Comparison of ENCODE assay signal across 20 cellular contexts in the genomic region with DNA sequence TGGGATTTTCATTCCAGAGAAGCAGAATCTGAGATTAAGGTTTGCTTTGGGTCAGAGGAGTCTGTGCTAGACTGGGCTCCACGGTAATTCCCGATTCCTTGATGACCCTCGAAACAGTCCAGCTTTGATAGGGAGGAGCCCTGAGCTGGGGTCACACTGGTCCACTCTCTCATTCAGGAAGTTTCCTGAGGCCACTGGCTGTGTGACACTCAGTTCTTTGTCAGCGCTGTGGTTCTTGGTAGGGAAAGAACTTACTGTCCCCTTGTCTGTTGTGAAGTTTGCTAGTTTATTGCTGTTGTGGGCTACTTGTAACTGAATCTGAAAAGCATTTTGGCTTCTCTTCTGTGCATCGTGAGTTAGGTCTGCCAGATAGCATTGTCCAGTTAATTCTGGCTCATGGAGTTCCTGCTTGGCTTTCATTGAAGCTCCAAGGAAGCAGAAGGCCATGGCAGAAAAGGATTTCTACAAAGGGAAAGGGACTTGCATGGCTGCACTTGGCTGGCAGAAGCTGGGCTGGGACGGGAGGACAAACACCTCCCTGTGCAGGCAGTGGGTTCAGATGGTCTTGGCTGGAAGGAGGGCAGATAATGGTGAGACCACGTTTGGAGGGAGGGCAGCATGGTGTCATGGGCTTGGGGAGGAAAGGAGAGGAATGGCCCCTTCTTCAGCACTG. TPM values are rescaled to one million over a fixed set of nuclear protein-coding genes. Genes with fewer than 3 reads are reported as not detected.
DNase-seq lines count a peak whose midpoint lies in the region; ATAC-seq, FAIRE-seq and TF ChIP-seq lines count a peak whose summit lies in the region.
"Had no signal": no experiment of that assay in that cellular context is flagged by ENCODE, and none has a peak within 500 bp of the region (broad histone marks: within the 10 kb centered on the region; RNA-seq: fewer than 3 reads in every experiment).

No MANE protein-coding gene starts in this region.

- H2AFZ ChIP-seq in K562 (ENCODE audit: low read depth, low read length) = no peak overlapping the region

- peaks cover 6% of the 10 kb centered on the region for H3K36me3 Mint-ChIP-seq in activated CD4-positive, alpha-beta T cell treated with anti-CD3 and anti-CD28 coated beads, Interleukin-2, amount 10 ng/mL, durations not matched to agents 7 days and 5 days (ENCODE audit: low read depth)

- CTCF ChIA-PET in activated CD4-positive, alpha-beta T cell treated with anti-CD3 and anti-CD28 coated beads, Interleukin-2, amount 10 ng/mL, durations not matched to agents 7 days and 5 days (lab: Charles Lee) = interaction anchor here (1.6 to 2.1 kb wide), 2 partner anchors 10 to 26 kb away, joined by 3 to 6 read pairs; no protein-coding TSS in a partner anchor
- CTCF ChIA-PET in K562 (lab: Yijun Ruan, JAX; ENCODE audit: low intra/inter-chr PET ratio) = no interaction called here

- no peaks in the 10 kb centered on the region for H3K9me3 ChIP-seq in K562 (replicated peaks; ENCODE audit: control insufficient read depth, insufficient read depth, low read depth, low read length)
- H3K9me3 ChIP-seq in muscle layer of duodenum (ENCODE audit: control insufficient read depth in 1 of 2, low read length in 2 of 2) = no peaks in the 10 kb centered on the region
- H3K9me3 ChIP-seq: BLaER1 treated with 17β-estradiol and CSF1 and Interleukin-3, amounts not matched to agents 10 nM and 100 nM; neutrophil; SJCRH30 had no signal

- in situ Hi-C loops in K562 (cut with MboI) = no loop called here

- H3K4me1 ChIP-seq in K562 (replicated peaks in 1 of 2; ENCODE audit: control insufficient read depth in 2 of 2, insufficient read depth in 2 of 2, low read length in 2 of 2) (peaks cover 0 to 9% of the 10 kb centered on the region in 2 experiments; a peak in 2 of 5 replicates), muscle layer of duodenum (ENCODE audit: control insufficient read depth in 1 of 2, insufficient read depth in 2 of 2, low read length in 2 of 2) (peaks cover 4 to 16% of the 10 kb centered on the region in 2 donors)

- WGBS in K562 (ENCODE audit: insufficient coverage, low coverage, missing lambda C conversion rate) = 71% methylated on average over 7 of the region's 7 CpGs

- H4K20me1 ChIP-seq in K562 (replicated peaks; ENCODE audit: control insufficient read depth, insufficient read depth, low read length) = peaks cover 37% of the 10 kb centered on the region

- H3K27me3 ChIP-seq in K562 (ENCODE audit: control insufficient read depth in 2 of 2, insufficient read depth in 2 of 2, low read length in 2 of 2) = no peaks in the 10 kb centered on the region; a peak in 1 of 5 replicates
- H3K27me3 ChIP-seq in muscle layer of duodenum (ENCODE audit: low read depth, low read length) = no peaks in the 10 kb centered on the region
- H3K27me3 ChIP-seq: BLaER1 treated with 17β-estradiol and CSF1 and Interleukin-3, amounts not matched to agents 10 nM and 100 nM; neutrophil; SJCRH30 had no signal

- peaks cover 73% of the 10 kb centered on the region for H3K79me2 ChIP-seq in K562 (ENCODE audit: control insufficient read depth, insufficient read depth, low read length)

- no peak for DNase-seq in activated CD4-positive, alpha-beta T cell treated with anti-CD3 and anti-CD28 coated beads, Interleukin-2, amount 10 ng/mL, durations not matched to agents 7 days and 5 days
- DNase-seq in activated CD4-positive, alpha-beta T cell treated with anti-CD3 and anti-CD28 coated beads, Interleukin-2, amount 50 U/mL, for 1 hour = no peak
- DNase-seq in K562 (ENCODE audit: extremely low read depth in 1 of 4, low spot score in 3 of 4) (peak in 1 of 4 experiments; percentile 64), superior temporal gyrus (ENCODE audit: extremely low spot score) (peak; percentile 57), RCC 7860 (ENCODE audit: low spot score) (no peak), KG1 (lab: John Stamatoyannopoulos, UW) (no peak)
- DNase-seq: left colon; NCI-H1436 treated with DMSO at 0.1 percent for 48 hours; NCI-H226; SJCRH30; stimulated activated naive CD8-positive, alpha-beta T cell treated with anti-CD3 and anti-CD28 coated beads, Interleukin-15, Interleukin-2, amounts not matched to agents 100 U/mL and 50 U/mL, for 24 hours had no signal

- H3K36me3 ChIP-seq in K562 (ENCODE audit: control insufficient read depth, insufficient read depth, low read length) = peaks cover 59% of the 10 kb centered on the region
- no peaks in the 10 kb centered on the region for H3K36me3 ChIP-seq in muscle layer of duodenum (ENCODE audit: control insufficient read depth in 1 of 2, insufficient read depth in 2 of 2, low read length in 2 of 2)

- H3K27me3 Mint-ChIP-seq in activated CD4-positive, alpha-beta T cell treated with anti-CD3 and anti-CD28 coated beads, Interleukin-2, amount 10 ng/mL, durations not matched to agents 7 days and 5 days = no peaks in the 10 kb centered on the region

- FAIRE-seq in K562 (lab: Jason Lieb, UNC) (no peak), RCC 7860 (lab: Jason Lieb, UNC) (no peak)
- FAIRE-seq: astrocyte, H54 had no signal

- H3K27ac Mint-ChIP-seq in activated CD4-positive, alpha-beta T cell treated with anti-CD3 and anti-CD28 coated beads, Interleukin-2, amount 10 ng/mL, durations not matched to agents 7 days and 5 days = peak overlapping the region; percentile 36

- POLR2A ChIA-PET in activated CD4-positive, alpha-beta T cell treated with anti-CD3 and anti-CD28 coated beads, Interleukin-2, amount 10 ng/mL, durations not matched to agents 7 days and 5 days (lab: Charles Lee) = no interaction called here
- POLR2A ChIA-PET in K562 (lab: Yijun Ruan, JAX) = interaction anchor here (0.6 to 86.5 kb wide), 10 partner anchors 3 to 686 kb away, joined by 3 to 3476 read pairs (median 4); a partner anchor contains a TSS

- no peak for ATAC-seq in K562
- no peak for ATAC-seq in GM21723 (IDR thresholded peaks at IDR 0.05; ENCODE audit: unreplicated experiment)
- ATAC-seq: stimulated activated naive CD8-positive, alpha-beta T cell treated with anti-CD3 and anti-CD28 coated beads, Interleukin-15, Interleukin-2, amounts not matched to agents 100 U/mL and 50 U/mL, for 24 hours had no signal

- intact Hi-C loops in K562 (cut with micrococcal nuclease) = loop anchor here (2.0 kb wide), 1 partner anchor 23 kb away; no protein-coding TSS in a partner anchor

- no TSS peak for BruUV-seq in K562 (replicated peaks; lab: Mats Ljungman, UMichigan)

- peak overlapping the region in 1 of 2 experiments; percentile 8; a peak in 2 of 4 replicates for H3K9ac ChIP-seq in K562 (ENCODE audit: insufficient read depth in 1 of 2, low read depth in 2 of 2, low read length in 2 of 2)
- H3K9ac ChIP-seq: BLaER1 treated with 17β-estradiol and CSF1 and Interleukin-3, amounts not matched to agents 10 nM and 100 nM; KMS-11 had no signal

- TF ChIP-seq EP300 in K562 (IDR thresholded peaks at IDR 0.05; ENCODE audit: low read length) = no peak

- TF ChIP-seq CTCF in K562 (IDR thresholded peaks at IDR 0.05 in 2 of 3, conservative IDR thresholded peaks at IDR 0.05 in 1 of 3; ENCODE audit: insufficient read depth in 2 of 3, low read depth in 1 of 3, low read length in 3 of 3) = no peak

- no peaks in the 10 kb centered on the region for H3K9me3 Mint-ChIP-seq in activated CD4-positive, alpha-beta T cell treated with anti-CD3 and anti-CD28 coated beads, Interleukin-2, amount 10 ng/mL, durations not matched to agents 7 days and 5 days

- no peak overlapping the region for H3K4me2 ChIP-seq in K562 (ENCODE audit: insufficient read depth, low read length)
- H3K4me2 ChIP-seq: KMS-11 had no signal

- H3K4me1 Mint-ChIP-seq in activated CD4-positive, alpha-beta T cell treated with anti-CD3 and anti-CD28 coated beads, Interleukin-2, amount 10 ng/mL, durations not matched to agents 7 days and 5 days = peaks cover 8% of the 10 kb centered on the region

- H3K9me1 ChIP-seq in K562 (ENCODE audit: control insufficient read depth, insufficient read depth, low read length) = peaks cover 30% of the 10 kb centered on the region

- H3K4me3 ChIP-seq in K562 (no peak overlapping the region), muscle layer of duodenum (ENCODE audit: low read depth in 1 of 2, low read length in 2 of 2) (no peak overlapping the region)
- H3K4me3 ChIP-seq: BLaER1 treated with 17β-estradiol and CSF1 and Interleukin-3, amounts not matched to agents 10 nM and 100 nM; SJCRH30; skin epidermis had no signal

- H3K4me3 Mint-ChIP-seq in activated CD4-positive, alpha-beta T cell treated with anti-CD3 and anti-CD28 coated beads, Interleukin-2, amount 10 ng/mL, durations not matched to agents 7 days and 5 days = no peak overlapping the region

- no peak for TF ChIP-seq RAD21 in K562 (CRISPR knock-in tag; conservative IDR thresholded peaks at IDR 0.05 in 1 of 2, IDR thresholded peaks at IDR 0.05 in 1 of 2)

- H3K27ac ChIP-seq in K562 (ENCODE audit: extremely low read depth, low read depth, low read length) (no peak overlapping the region; the same call in 2 of the 3 replicates), muscle layer of duodenum (ENCODE audit: low read length) (peak overlapping the region; percentile 5)
- H3K27ac ChIP-seq: 22Rv1; BLaER1 treated with 17β-estradiol and CSF1 and Interleukin-3, amounts not matched to agents 10 nM and 100 nM; KMS-11; neutrophil; SJCRH30 had no signal

- TF ChIP-seq POLR2A in K562 (conservative IDR thresholded peaks at IDR 0.05) = no peak

RNA-seq across cellular contexts. Expression of a gene that starts 23.3 kb away (rescaled TPM):
- 10 to 100 TPM; 45.6 to 48.1 TPM for total RNA-seq in activated CD4-positive, alpha-beta T cell treated with anti-CD3 and anti-CD28 coated beads, Interleukin-2, amount 10 ng/mL, durations not matched to agents 7 days and 5 days
- total RNA-seq in K562 (2011; cell fraction: chromatin; rRNA removed; ENCODE audit: low replicate concordance) = 234 and 446 TPM in 2 replicates
- total RNA-seq in K562 (2011; cell fraction: nucleolus; rRNA removed) = 279 and 314 TPM in 2 replicates
- 196 and 222 TPM in 2 replicates for total RNA-seq in K562 (2011; cell fraction: nucleoplasm; rRNA removed)
- total RNA-seq in K562 (2014; rRNA removed) (81.7 and 100 TPM in 2 replicates), K562 (2014; rRNA removed; fragmentation: Illumina TruSeq; extraction: Trizol) (27.5 and 45.6 TPM in 2 replicates), K562 (2015; rRNA removed; fragmentation: Illumina TruSeq; extraction: Trizol) (65.7 and 68.4 TPM in 2 replicates), K562 (2021) (144 and 150 TPM in 2 replicates)
- polyA plus RNA-seq in K562 (2011; rRNA removed) (20.9 and 36.8 TPM in 2 replicates), K562 (2014; fragmentation: Illumina TruSeq; extraction: Trizol) (45.8 and 60.4 TPM in 2 replicates), K562 (2014; fragmentation: Nextera tagmentation; extraction: Ambion mirVana) (under 1 TPM; 0.41 to 0.70 TPM), K562 (2014; rRNA removed) (34.9 and 36.1 TPM in 2 replicates)
- polyA plus RNA-seq in K562 (2011; cell fraction: cytosol; rRNA removed) = 26.4 and 31.1 TPM in 2 replicates
- 57.9 and 76.9 TPM in 2 replicates for polyA plus RNA-seq in K562 (2011; cell fraction: nucleus; rRNA removed)
- 73.9 and 75.3 TPM in 2 replicates for polyA plus RNA-seq in K562 (2012)
- 113 and 124 TPM in 2 replicates for polyA minus RNA-seq in K562 (2011; rRNA and poly(A)+ RNA removed)
- 132 and 181 TPM in 2 replicates for polyA minus RNA-seq in K562 (2011; cell fraction: cytosol; rRNA and poly(A)+ RNA removed)
- 138 and 300 TPM in 2 replicates for polyA minus RNA-seq in K562 (2011; cell fraction: nucleus; rRNA and poly(A)+ RNA removed)

RNA-seq across cellular contexts. Expression of a gene that starts 58.3 kb away (rescaled TPM):
- total RNA-seq in activated CD4-positive, alpha-beta T cell treated with anti-CD3 and anti-CD28 coated beads, Interleukin-2, amount 10 ng/mL, durations not matched to agents 7 days and 5 days = under 1 TPM; 0.27 to 0.31 TPM
- total RNA-seq in K562 (2011; cell fraction: chromatin; rRNA removed; ENCODE audit: low replicate concordance) = not detected in 2 replicates
- total RNA-seq in K562 (2011; cell fraction: nucleolus; rRNA removed) = not detected in 2 replicates
- not detected in 2 replicates for total RNA-seq in K562 (2011; cell fraction: nucleoplasm; rRNA removed)
- total RNA-seq in K562 (2014; rRNA removed) = 0.04 and 0.50 TPM in 2 replicates
- total RNA-seq in K562 (2014; rRNA removed; fragmentation: Illumina TruSeq; extraction: Trizol) = not detected in 2 replicates
- total RNA-seq in K562 (2015; rRNA removed; fragmentation: Illumina TruSeq; extraction: Trizol) = not detected in 2 replicates
- 0.09 TPM in 1 of 2 replicates, not detected in the other for total RNA-seq in K562 (2021)
- polyA plus RNA-seq in K562 (2011; rRNA removed) = 0.01 and 0.04 TPM in 2 replicates
- polyA plus RNA-seq in K562 (2011; cell fraction: cytosol; rRNA removed) = 0.58 TPM in 1 of 2 replicates, not detected in the other
- polyA plus RNA-seq in K562 (2011; cell fraction: nucleus; rRNA removed) = 0.06 TPM in 1 of 2 replicates, not detected in the other
- polyA plus RNA-seq in K562 (2012) = 0.08 and 0.18 TPM in 2 replicates
- polyA plus RNA-seq in K562 (2014; fragmentation: Illumina TruSeq; extraction: Trizol) = not detected in 2 replicates
- under 1 TPM; 0.04 to 0.08 TPM for polyA plus RNA-seq in K562 (2014; fragmentation: Nextera tagmentation; extraction: Ambion mirVana)
- 0.08 TPM in 1 of 2 replicates, not detected in the other for polyA plus RNA-seq in K562 (2014; rRNA removed)
- polyA minus RNA-seq in K562 (2011; rRNA and poly(A)+ RNA removed) = 0.42 TPM in 1 of 2 replicates, not detected in the other
- polyA minus RNA-seq in K562 (2011; cell fraction: cytosol; rRNA and poly(A)+ RNA removed) = not detected in 2 replicates
- polyA minus RNA-seq in K562 (2011; cell fraction: nucleus; rRNA and poly(A)+ RNA removed) = 0.11 and 0.40 TPM in 2 replicates
- total RNA-seq: SJCRH30 had no signal
